13 cellular contexts compared by ENCODE assay signal in the genomic region with DNA sequence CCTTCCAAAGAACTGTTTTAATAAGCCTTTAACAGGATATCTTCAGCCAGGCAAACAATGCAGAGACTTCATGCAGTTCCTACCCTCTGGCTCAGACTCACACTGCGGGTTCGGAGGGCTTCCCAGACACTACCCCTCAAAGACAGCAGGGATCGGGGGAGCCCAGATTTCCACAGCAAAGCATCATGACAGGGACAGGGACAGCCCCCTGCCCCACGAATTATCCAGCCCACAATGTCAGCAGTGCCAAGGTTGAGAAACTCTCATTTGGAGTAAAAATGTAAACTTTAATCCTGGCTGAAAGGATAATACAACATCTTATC. TPM values are rescaled to one million over a fixed set of nuclear protein-coding genes. Genes with fewer than 3 reads are reported as not detected.
DNase-seq lines count a peak whose midpoint lies in the region; ATAC-seq and TF ChIP-seq lines count a peak whose summit lies in the region.
"Had no signal": no experiment of that assay in that cellular context is flagged by ENCODE, and none has a peak within 500 bp of the region (broad histone marks: within the 10 kb centered on the region; RNA-seq: fewer than 3 reads in every experiment).

No MANE protein-coding gene starts in this region.

- H3K56ac ChIP-seq in IMR-90 (ENCODE audit: extremely low read depth, insufficient read depth, low read length), result no peak overlapping the region

- H3K14ac ChIP-seq in IMR-90 (replicated peaks; ENCODE audit: low read depth, low read length), result no peak overlapping the region

- H2BK120ac ChIP-seq in IMR-90 (ENCODE audit: low read depth, low read length), result no peak overlapping the region

- BruUV-seq in IMR-90 (replicated peaks; lab: Mats Ljungman, UMichigan), result no TSS peak

- no peak overlapping the region for H3K4ac ChIP-seq in IMR-90 (ENCODE audit: low read depth, low read length)

- no peaks in the 10 kb centered on the region for H3K4me1 ChIP-seq in IMR-90 (ENCODE audit: control insufficient read depth, insufficient read depth, low read length)
- H3K4me1 ChIP-seq in ascending aorta, result no peaks in the 10 kb centered on the region
- H3K4me1 ChIP-seq: Caco-2 had no signal

- CTCF ChIA-PET in IMR-90 (lab: Yijun Ruan, JAX), result no interaction called here

- H3K27ac ChIP-seq in IMR-90 (ENCODE audit: insufficient read depth, low read length) (no peak overlapping the region), ascending aorta (no peak overlapping the region)
- H3K27ac ChIP-seq: C4-2B had no signal

- in situ Hi-C loops in IMR-90 (cut with MboI; ENCODE audit: low sequenced_read_pairs), result loop anchor here (25.0 kb wide), 1 partner anchor 1310 kb away; the partner anchor contains the start of gene AJAP1

- H3K36me3 ChIP-seq in IMR-90 (ENCODE audit: control insufficient read depth, insufficient read depth, low read length), result peaks cover 4% of the 10 kb centered on the region
- peaks cover 6 to 16% of the 10 kb centered on the region in 2 donors for H3K36me3 ChIP-seq in ascending aorta

- no peak overlapping the region for H4K8ac ChIP-seq in IMR-90 (ENCODE audit: low read depth in 2 of 2, low read length in 2 of 2)

- H3K27me3 ChIP-seq in IMR-90 (ENCODE audit: control insufficient read depth, insufficient read depth, low read length) (no peaks in the 10 kb centered on the region), ascending aorta (no peaks in the 10 kb centered on the region)

- H3K4me3 ChIP-seq in IMR-90 (ENCODE audit: insufficient read depth, low read depth, low read length) (no peak overlapping the region), ascending aorta (no peak overlapping the region)

- intact Hi-C loops in IMR-90 (cut with micrococcal nuclease), result no loop called here
- intact Hi-C loops in sciatic nerve (cut with DNase I), result loop anchor here (10.0 kb wide), 1 partner anchor 467 kb away; no protein-coding TSS in a partner anchor
- intact Hi-C loops in ascending aorta (cut with DNase I), result no loop called here

- H3K9me3 ChIP-seq in IMR-90 (ENCODE audit: control insufficient read depth, insufficient read depth, low read length) (no peaks in the 10 kb centered on the region), ascending aorta (no peaks in the 10 kb centered on the region)
- H3K9me3 ChIP-seq: Caco-2 had no signal

- H3K9me1 ChIP-seq in IMR-90 (ENCODE audit: insufficient read depth, low read length), result no peaks in the 10 kb centered on the region; the same call in 1 of the 2 replicates

- no peak overlapping the region for H3K23ac ChIP-seq in IMR-90 (ENCODE audit: low read depth, low read length)

- no peak overlapping the region for H3K9ac ChIP-seq in IMR-90 (ENCODE audit: low read depth, low read length)

- H2AK5ac ChIP-seq in IMR-90 (ENCODE audit: low read depth, low read length), result no peak overlapping the region

- no peak overlapping the region for H4K91ac ChIP-seq in IMR-90 (ENCODE audit: insufficient read depth, low read depth, low read length)

- DNase-seq in IMR-90 (no peak), NCI-H82 treated with DMSO at 0.1 percent for 48 hours (lab: John Stamatoyannopoulos, UW; ENCODE audit: unreplicated experiment) (peak; percentile 3), mesenteric fat pad (ENCODE audit: low spot score) (peak; percentile 57), sciatic nerve (ENCODE audit: low spot score) (peak; percentile 41), GF-D8 (lab: John Stamatoyannopoulos, UW) (no peak), ascending aorta (ENCODE audit: low spot score in 2 of 2) (no peak), GOT3 (lab: John Stamatoyannopoulos, UW) (no peak)
- DNase-seq: ACHN, AML-193, Caco-2, H9 had no signal

- no peak overlapping the region for H2BK15ac ChIP-seq in IMR-90 (ENCODE audit: low read depth, low read length)

- no peak overlapping the region for H3K4me2 ChIP-seq in IMR-90 (ENCODE audit: low read depth, low read length)

- dilution Hi-C loops in IMR-90 (cut with HindIII; ENCODE audit: low sequenced_read_pairs, unreplicated experiment), result no loop called here

- no peak for TF ChIP-seq CTCF in IMR-90 (conservative IDR thresholded peaks at IDR 0.05; ENCODE audit: low read depth, low read length)
- no peak for TF ChIP-seq CTCF in ascending aorta (IDR thresholded peaks at IDR 0.05)

- H2BK5ac ChIP-seq in IMR-90 (ENCODE audit: low read depth, low read length, poor library complexity, severe bottlenecking), result no peak overlapping the region

- POLR2A ChIA-PET in IMR-90 (lab: Charles Lee; ENCODE audit: unreplicated experiment), result no interaction called here

- no peak for TF ChIP-seq RAD21 in IMR-90 (IDR thresholded peaks at IDR 0.05; ENCODE audit: low read length)

- H2AK9ac ChIP-seq in IMR-90 (replicated peaks; ENCODE audit: low read depth, low read length, poor library complexity), result no peak overlapping the region

- no peaks in the 10 kb centered on the region; a peak in 1 of 4 replicates for H3K79me1 ChIP-seq in IMR-90 (ENCODE audit: low read depth in 1 of 2, low read length in 2 of 2)

- no CpG with 5 or more reads among the region's 4 CpGs for WGBS in IMR-90 (ENCODE audit: extremely low coverage in 2 of 2, insufficient read length in 1 of 2), 2 experiments

- H4K20me1 ChIP-seq in IMR-90 (ENCODE audit: insufficient read depth, low read length), result no peaks in the 10 kb centered on the region

- peak overlapping the region; percentile 3 for H2AFZ ChIP-seq in IMR-90 (replicated peaks; ENCODE audit: low read length, poor library complexity)

- no peak overlapping the region for H4K5ac ChIP-seq in IMR-90 (ENCODE audit: low read depth, low read length)

- ATAC-seq in IMR-90 (ENCODE audit: low read depth), result no peak
- ATAC-seq in sciatic nerve, result no peak
- ATAC-seq: HepG2 had no signal

- no peak overlapping the region for H2BK20ac ChIP-seq in IMR-90 (ENCODE audit: low read depth, low read length)

- TF ChIP-seq POLR2A in IMR-90 (IDR thresholded peaks at IDR 0.05; ENCODE audit: low read depth, low read length), result no peak

- no peak overlapping the region for H3K18ac ChIP-seq in IMR-90 (ENCODE audit: low read depth, low read length)

TF ChIP-seq in IMR-90, 13 proteins besides CTCF, POLR2A, EP300 and RAD21:
- TF ChIP-seq, protein P1, sequence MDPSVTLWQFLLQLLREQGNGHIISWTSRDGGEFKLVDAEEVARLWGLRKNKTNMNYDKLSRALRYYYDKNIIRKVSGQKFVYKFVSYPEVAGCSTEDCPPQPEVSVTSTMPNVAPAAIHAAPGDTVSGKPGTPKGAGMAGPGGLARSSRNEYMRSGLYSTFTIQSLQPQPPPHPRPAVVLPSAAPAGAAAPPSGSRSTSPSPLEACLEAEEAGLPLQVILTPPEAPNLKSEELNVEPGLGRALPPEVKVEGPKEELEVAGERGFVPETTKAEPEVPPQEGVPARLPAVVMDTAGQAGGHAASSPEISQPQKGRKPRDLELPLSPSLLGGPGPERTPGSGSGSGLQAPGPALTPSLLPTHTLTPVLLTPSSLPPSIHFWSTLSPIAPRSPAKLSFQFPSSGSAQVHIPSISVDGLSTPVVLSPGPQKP (IDR thresholded peaks at IDR 0.05; ENCODE audit: borderline replicate concordance, low read depth, low read length), result no peak
- TF ChIP-seq BHLHE40 (IDR thresholded peaks at IDR 0.05; ENCODE audit: low read depth, low read length) (no peak), MXI1 (IDR thresholded peaks at IDR 0.05; ENCODE audit: borderline replicate concordance, low read depth, low read length) (no peak), MAZ (IDR thresholded peaks at IDR 0.05; ENCODE audit: borderline replicate concordance, low read depth, low read length) (no peak), MAFK (IDR thresholded peaks at IDR 0.05; ENCODE audit: low read depth, low read length) (no peak), RCOR1 (IDR thresholded peaks at IDR 0.05; ENCODE audit: insufficient replicate concordance, low read length) (no peak), FOS (IDR thresholded peaks at IDR 0.05; ENCODE audit: low read depth, low read length) (no peak), NFE2L2 (IDR thresholded peaks at IDR 0.05; ENCODE audit: low read depth, low read length) (no peak), USF2 (IDR thresholded peaks at IDR 0.05; ENCODE audit: low read depth, low read length) (no peak), CHD1 (IDR thresholded peaks at IDR 0.05; ENCODE audit: low read depth, low read length) (no peak), SMC3 (IDR thresholded peaks at IDR 0.05; ENCODE audit: low read depth, low read length) (no peak), RFX5 (IDR thresholded peaks at IDR 0.05; ENCODE audit: low read depth, low read length) (no peak), CEBPB (IDR thresholded peaks at IDR 0.05; ENCODE audit: low read depth, low read length) (no peak)

RNA-seq across cellular contexts. Expression of gene NPHP4, which starts 20.1 kb away (rescaled TPM):
- 1.4 and 2.0 TPM in 2 replicates for total RNA-seq in IMR-90 (2012; rRNA removed)
- 5.5 and 5.8 TPM in 2 replicates for polyA plus RNA-seq in IMR-90 (2012; rRNA removed)
- 2.2 and 4.1 TPM in 2 replicates for polyA plus RNA-seq in IMR-90 (2012; cell fraction: cytosol; rRNA removed)
- 20.1 and 40.5 TPM in 2 replicates for polyA plus RNA-seq in IMR-90 (2012; cell fraction: nucleus; rRNA removed; ENCODE audit: low replicate concordance)
- total RNA-seq in mesenteric fat pad, result 37.6 TPM
- 18.0 TPM for total RNA-seq in sciatic nerve
- 8.2 TPM for total RNA-seq in ascending aorta

Comparison
In these comparisons a context has a peak if more than half of its experiments do, and no peak if none do; other contexts are left out.
1. DNase-seq: peak in NCI-H82 treated with DMSO at 0.1 percent for 48 hours (single experiment), mesenteric fat pad (single experiment) and sciatic nerve (single experiment); none in IMR-90 (single experiment), GF-D8 (single experiment), ascending aorta (0 of 2) and GOT3 (single experiment).